8 cellular contexts compared by ENCODE assay signal in the genomic region with DNA sequence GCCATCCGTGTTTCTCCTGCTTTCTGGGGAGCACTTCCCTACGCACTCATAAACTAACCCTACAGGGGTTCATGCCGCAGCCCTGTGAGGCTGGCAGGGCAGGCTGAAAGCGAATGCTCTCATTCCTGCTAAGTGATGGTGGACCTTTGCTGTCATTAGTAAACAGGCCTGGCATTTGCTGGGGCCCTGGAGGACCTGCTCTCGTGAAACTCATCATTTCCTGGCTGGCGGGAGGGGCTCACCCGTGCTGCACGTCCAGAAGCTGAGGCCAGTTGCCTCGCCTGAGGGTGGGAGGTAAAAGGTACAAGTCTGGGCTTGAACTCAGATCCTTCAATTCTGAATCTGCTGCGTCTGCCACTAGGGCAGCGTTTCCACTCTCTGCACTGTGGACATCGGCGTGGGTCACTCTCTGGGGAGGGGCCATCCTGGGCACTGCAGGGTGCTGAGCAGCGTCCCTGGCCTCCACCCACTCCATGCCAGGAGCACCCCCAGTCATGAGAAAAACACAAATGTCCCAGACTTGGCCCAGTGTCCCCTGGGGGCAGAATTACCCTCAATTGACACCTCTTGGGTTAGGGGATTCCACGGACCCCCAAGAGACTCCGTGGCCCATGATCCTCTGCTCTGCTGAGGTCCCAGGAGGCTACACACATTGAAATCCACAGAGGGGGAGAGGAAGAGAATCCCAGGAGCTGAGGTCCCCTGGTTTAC. TPM values are rescaled to one million over a fixed set of nuclear protein-coding genes. Genes with fewer than 3 reads are reported as not detected.
A peak's percentile ranks its signal among the peaks of the same experiment; 100 is the strongest.
DNase-seq lines count a peak whose midpoint lies in the region; ATAC-seq and TF ChIP-seq lines count a peak whose summit lies in the region.

No MANE protein-coding gene starts in this region.

- no peaks in the 10 kb centered on the region for H3K9me3 ChIP-seq in KOPT-K1 (ENCODE audit: insufficient read depth, low read length, poor library complexity, severe bottlenecking)
- no peaks in the 10 kb centered on the region for H3K9me3 ChIP-seq in breast epithelium
- H3K9me3 ChIP-seq in osteoblast (ENCODE audit: low read depth, low read length): no peaks in the 10 kb centered on the region

- peak overlapping the region; percentile 69 for H3K4me2 ChIP-seq in osteoblast (ENCODE audit: insufficient read depth, low read length)

- H3K4me3 ChIP-seq in breast epithelium (peak overlapping the region in 1 of 3 donors; percentile 5), osteoblast (ENCODE audit: insufficient read depth, low read length) (no peak overlapping the region)

- H3K36me3 ChIP-seq in KOPT-K1 (ENCODE audit: insufficient read depth, low read length) (0 out of 2 replicates have a peak, but pooled peaks cover 9% of the 10 kb centered on the region), breast epithelium (no peaks in the 10 kb centered on the region), osteoblast (ENCODE audit: insufficient read depth, low read length) (peaks cover 5% of the 10 kb centered on the region)

- peaks cover 20% of the 10 kb centered on the region for H4K20me1 ChIP-seq in osteoblast (ENCODE audit: insufficient read depth, low read length)

- no peak for TF ChIP-seq POLR2A in breast epithelium (IDR thresholded peaks at IDR 0.05)

- DNase-seq in EL: peak; percentile 68
- DNase-seq in breast epithelium (ENCODE audit: low spot score in 2 of 2): peak in 1 of 2 donors; percentile 65
- peak; percentile 82 for DNase-seq in osteoblast (ENCODE audit: insufficient read length, low spot score, missing footprints)
- DNase-seq in retina: no peak
- no peak for DNase-seq in NCI-H2196 treated with DMSO at 0.1 percent for 48 hours (lab: John Stamatoyannopoulos, UW; ENCODE audit: unreplicated experiment)
- no peak for DNase-seq in NCI-H2081 treated with DMSO at 0.1 percent for 48 hours (lab: John Stamatoyannopoulos, UW)

- peak overlapping the region; percentile 54 for H3K27ac ChIP-seq in KOPT-K1 (ENCODE audit: low read depth, low read length, poor library complexity, severe bottlenecking)
- H3K27ac ChIP-seq in breast epithelium: peak overlapping the region; percentile 59 to 72
- H3K27ac ChIP-seq in osteoblast (ENCODE audit: low read depth, low read length): peak overlapping the region; percentile 79

- H3K79me2 ChIP-seq in osteoblast (ENCODE audit: insufficient read depth, low read length): peaks cover 59% of the 10 kb centered on the region

- no peak overlapping the region for H2AFZ ChIP-seq in osteoblast (ENCODE audit: low read length)

- H3K4me1 ChIP-seq in breast epithelium: peaks cover 0 to 17% of the 10 kb centered on the region in 2 donors
- H3K4me1 ChIP-seq in osteoblast (ENCODE audit: insufficient read depth, low read length): peaks cover 33% of the 10 kb centered on the region

- H3K27me3 ChIP-seq in breast epithelium (no peaks in the 10 kb centered on the region), osteoblast (ENCODE audit: insufficient read depth, low read length) (no peaks in the 10 kb centered on the region)

- no peak for ATAC-seq in GM21515 (IDR thresholded peaks at IDR 0.05; ENCODE audit: unreplicated experiment)

- TF ChIP-seq CTCF in breast epithelium (IDR thresholded peaks at IDR 0.05) (no peak), osteoblast (IDR thresholded peaks at IDR 0.05; ENCODE audit: extremely low read depth, low read depth, low read length) (no peak)

- intact Hi-C loops in breast epithelium (cut with DNase I; ENCODE audit: low total_unique reads): no loop called here

RNA-seq across cellular contexts. Expression of gene MOB3A, which starts 7.0 kb away (rescaled TPM):
- total RNA-seq in breast epithelium (10 to 100 TPM; 18.3 to 45.8 (median 29.2) TPM), osteoblast (34.0 and 35.1 TPM in 2 replicates)

RNA-seq across cellular contexts. Expression of gene IZUMO4, which starts 7.6 kb away (rescaled TPM):
- total RNA-seq in breast epithelium: 10 to 100 TPM in 1 of 3 donors, 1 to 10 TPM in 2; 3.6 to 12.8 (median 3.7) TPM
- total RNA-seq in osteoblast: 0.36 and 2.4 TPM in 2 replicates

RNA-seq across cellular contexts. Expression of gene MKNK2, which starts 38.1 kb away (rescaled TPM):
- total RNA-seq in breast epithelium: 100 to 1,000 TPM in 1 of 3 donors, 10 to 100 TPM in 2; 94.7 to 170 (median 97.0) TPM
- total RNA-seq in osteoblast: 82.5 and 84.6 TPM in 2 replicates

Comparison
In these comparisons a context has a peak if more than half of its experiments do, and no peak if none do; other contexts are left out.
1. DNase-seq: peak in EL (single experiment) and osteoblast (single experiment); none in retina (single experiment), NCI-H2196 treated with DMSO at 0.1 percent for 48 hours (single experiment) and NCI-H2081 treated with DMSO at 0.1 percent for 48 hours (single experiment).
2. Peak in every context shown above with its lines, with median percentiles within 50 percentile points of each other: H3K27ac ChIP-seq.